Comparison of ENCODE assay signal across 1 cellular context in genomic region chr22:37752189-37753061, GRCh38.
A peak's percentile ranks its signal among the peaks of the same experiment; 100 is the strongest.
TF ChIP-seq lines count a peak whose summit lies in the region.

No MANE protein-coding gene starts in this region.

TF ChIP-seq in SK-N-SH, 30 proteins besides CTCF, POLR2A, EP300 and RAD21 (continued from another document):
- TF ChIP-seq USF2 (IDR thresholded peaks at IDR 0.05; ENCODE audit: borderline replicate concordance, low read depth, low read length): no peak
- TF ChIP-seq USF1 (IDR thresholded peaks at IDR 0.05; ENCODE audit: borderline replicate concordance, low read depth): no peak
- peak; percentile 93 for TF ChIP-seq MXI1 (IDR thresholded peaks at IDR 0.05; ENCODE audit: low read depth, low read length)
- peak; percentile 9; the same call in 1 of the 2 replicates for TF ChIP-seq TAF1 (IDR thresholded peaks at IDR 0.05; ENCODE audit: borderline replicate concordance, low read depth, low read length)
- peak; percentile 88; the same call in 1 of the 2 replicates for TF ChIP-seq FOXJ3 (CRISPR knock-in tag; IDR thresholded peaks at IDR 0.05)
- peak; percentile 80 for TF ChIP-seq CHD2 (IDR thresholded peaks at IDR 0.05; ENCODE audit: low read length, partially characterized antibody)
- TF ChIP-seq NFIC (IDR thresholded peaks at IDR 0.05; ENCODE audit: borderline replicate concordance): peak; percentile 95
- peak; percentile 63; the same call in 1 of the 2 replicates for TF ChIP-seq ZBTB33 (IDR thresholded peaks at IDR 0.05; ENCODE audit: borderline replicate concordance, low read depth)
- TF ChIP-seq GABPA (IDR thresholded peaks at IDR 0.05; ENCODE audit: low read depth): peak; percentile 28; the same call in 1 of the 2 replicates
TF ChIP-seq in SK-N-SH: peak in this region for 21.
